In genomic region chr12:48000878-48001321, GRCh38 we compare ENCODE assay signal across 1 cellular context.
TF ChIP-seq lines count a peak whose summit lies in the region.

No MANE protein-coding gene starts in this region.

TF ChIP-seq in endothelial cell of umbilical vein, 7 proteins besides CTCF, POLR2A, EP300 and RAD21 (continued from another document):
- TF ChIP-seq MYC (IDR thresholded peaks at IDR 0.05; ENCODE audit: low read depth, low read length) (no peak), GATA2 (IDR thresholded peaks at IDR 0.05; ENCODE audit: insufficient read depth, insufficient read length, low read depth, low read length) (no peak), POLR2AphosphoS5 (IDR thresholded peaks at IDR 0.05; ENCODE audit: insufficient read depth, low read depth, low read length) (no peak)
